ENCODE assay signal across 33 cellular contexts in the genomic region with DNA sequence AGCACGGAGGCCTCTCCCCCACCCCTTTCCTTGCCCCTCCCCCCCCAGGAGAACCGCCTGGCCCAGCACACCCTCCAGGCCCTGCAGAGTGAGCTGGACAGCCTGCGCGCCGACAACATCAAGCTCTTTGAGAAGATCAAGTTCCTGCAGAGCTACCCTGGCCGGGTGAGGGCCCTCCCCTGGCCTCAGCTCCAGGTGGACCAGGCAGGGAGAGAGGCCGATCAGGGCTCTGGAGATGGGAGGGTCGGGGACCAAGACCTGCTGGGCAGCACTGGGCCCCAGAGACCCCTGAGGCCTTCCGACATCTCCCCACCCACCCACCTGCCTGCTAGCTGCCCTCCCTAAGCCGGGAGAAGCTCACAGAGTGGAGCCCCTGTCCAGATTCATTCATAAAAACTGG.
"Had no signal": no experiment of that assay in that cellular context is flagged by ENCODE, and none has a peak within 500 bp of the region (broad histone marks: within the 10 kb centered on the region; RNA-seq: fewer than 3 reads in every experiment).

No MANE protein-coding gene starts in this region.

- H3K36me3 ChIP-seq: adrenal gland, brain microvascular endothelial cell, breast epithelium had no signal

- H3K4me1 ChIP-seq: body of pancreas, breast epithelium had no signal

- H3K27me3 ChIP-seq: adrenal gland, body of pancreas, brain microvascular endothelial cell, breast epithelium had no signal

- H3K27ac ChIP-seq: adrenal gland, body of pancreas, brain microvascular endothelial cell, breast epithelium, VCaP had no signal

- FAIRE-seq: astrocyte, TTC549 had no signal

- H3K4me3 ChIP-seq: adrenal gland, body of pancreas, breast epithelium had no signal

- DNase-seq: activated B cell treated with CpG ODN at 0.5 μM for 24 hours; activated CD4-positive, alpha-beta memory T cell treated with anti-CD3 and anti-CD28 coated beads for 36 hours; activated CD4-positive, alpha-beta T cell treated with anti-CD3 and anti-CD28 coated beads for 4 hours; activated CD4-positive, alpha-beta T cell treated with anti-CD3 and anti-CD28 coated beads, Interleukin-2, amount 10 ng/mL, durations not matched to agents 24 days and 14 days; activated CD4-positive, alpha-beta T cell treated with anti-CD3 and anti-CD28 coated beads, Interleukin-2, amount 50 U/mL, for 1 hour; activated CD4-positive, alpha-beta T cell treated with anti-CD3 and anti-CD28 coated beads, Interleukin-2, amount 50 U/mL, for 4 hours; activated CD4-positive, CD25-positive, alpha-beta regulatory T cell treated with anti-CD3 and anti-CD28 coated beads, Interleukin-2, amount 50 U/mL, for 72 hours; activated CD8-positive, alpha-beta memory T cell treated with anti-CD3 and anti-CD28 coated beads, Interleukin-2, amount 50 U/mL, for 4 hours; activated CD8-positive, alpha-beta T cell treated with anti-CD3 and anti-CD28 coated beads for 36 hours; activated effector memory CD4-positive, alpha-beta T cell treated with anti-CD3 and anti-CD28 coated beads, Interleukin-2, amount 50 U/mL, for 16 hours; activated gamma-delta T cell treated with Interleukin-2 at 50 U/mL for 16 hours; activated naive CD4-positive, alpha-beta T cell; activated naive CD4-positive, alpha-beta T cell treated with anti-CD3 and anti-CD28 coated beads for 36 hours; activated naive CD4-positive, alpha-beta T cell treated with anti-CD3 and anti-CD28 coated beads, Interleukin-2, amount 50 U/mL, for 16 hours; activated naive CD8-positive, alpha-beta T cell treated with anti-CD3 and anti-CD28 coated beads for 36 hours; activated T-cell treated with anti-CD3 and anti-CD28 coated beads for 4 hours; activated T-cell treated with anti-CD3 and anti-CD28 coated beads, Interleukin-2, amount 50 U/mL, for 1 hour; activated T-cell treated with anti-CD3 and anti-CD28 coated beads, Interleukin-2, amount 50 U/mL, for 4 hours; activated T-cell treated with anti-CD3 and anti-CD28 coated beads, Interleukin-2, amount 50 U/mL, for 72 hours; adrenal gland; amniotic stem cell; aorta; body of pancreas; brain microvascular endothelial cell; central memory CD4-positive, alpha-beta T cell; T-helper 2 cell; T-helper 9 cell had no signal

- H3K9me3 ChIP-seq: adrenal gland, body of pancreas, breast epithelium had no signal

- ATAC-seq: activated CD8-positive, alpha-beta T cell treated with anti-CD3 and anti-CD28 coated beads for 36 hours; activated naive CD4-positive, alpha-beta T cell treated with anti-CD3 and anti-CD28 coated beads, Interleukin-2, amount 50 U/mL, for 72 hours; activated T-cell treated with anti-CD3 and anti-CD28 coated beads, Interleukin-2, amount 50 U/mL, for 4 hours; activated T-cell treated with anti-CD3 and anti-CD28 coated beads, Interleukin-2, amount 50 U/mL, for 72 hours; activated T-helper 17 cell treated with anti-CD3 and anti-CD28 coated beads, Interleukin-2, amount 50 U/mL, for 72 hours; body of pancreas had no signal
